In genomic region chr6:170445487-170445886, GRCh38 we compare ENCODE assay signal across 19 cellular contexts.
A peak's percentile ranks its signal among the peaks of the same experiment; 100 is the strongest.
DNase-seq lines count a peak whose midpoint lies in the region; ATAC-seq and TF ChIP-seq lines count a peak whose summit lies in the region.
"Had no signal": no experiment of that assay in that cellular context is flagged by ENCODE, and none has a peak within 500 bp of the region (broad histone marks: within the 10 kb centered on the region; RNA-seq: fewer than 3 reads in every experiment).

No MANE protein-coding gene starts in this region.

- H3K9me3 ChIP-seq in neural progenitor cell (ENCODE audit: low read depth), result no peaks in the 10 kb centered on the region
- H3K9me3 ChIP-seq: vagina had no signal

- H3K9me3 Mint-ChIP-seq in chondrocyte (ENCODE audit: low read depth), result no peaks in the 10 kb centered on the region
- peaks cover 13% of the 10 kb centered on the region for H3K9me3 Mint-ChIP-seq in neural progenitor cell
- no peaks in the 10 kb centered on the region for H3K9me3 Mint-ChIP-seq in type B pancreatic cell
- H3K9me3 Mint-ChIP-seq: activated CD4-positive, alpha-beta T cell treated with anti-CD3 and anti-CD28 coated beads, Interleukin-2, amount 10 ng/mL, durations not matched to agents 24 days and 14 days had no signal

- H3K27me3 ChIP-seq in neural progenitor cell, result no peaks in the 10 kb centered on the region
- H3K27me3 ChIP-seq: cardiac muscle cell, vagina had no signal

- DNase-seq in activated effector memory CD4-positive, alpha-beta T cell treated with anti-CD3 and anti-CD28 coated beads, Interleukin-2, amount 50 U/mL, for 16 hours, result peak; percentile 49
- DNase-seq in activated effector memory CD4-positive, alpha-beta T cell treated with Interleukin-2 at 50 U/mL for 16 hours, result no peak
- DNase-seq in chondrocyte (ENCODE audit: low spot score) (peak; percentile 72), neural progenitor cell (ENCODE audit: low spot score) (no peak), type B pancreatic cell (ENCODE audit: extremely low spot score, unreplicated experiment) (peak; percentile 36)
- DNase-seq in stimulated activated CD8-positive, alpha-beta memory T cell treated with anti-CD3 and anti-CD28 coated beads, Interleukin-4, amount 100 ng/mL, for 48 hours, result no peak
- DNase-seq: activated CD4-positive, alpha-beta T cell treated with anti-CD3 and anti-CD28 coated beads, Interleukin-2, amount 10 ng/mL, durations not matched to agents 24 days and 14 days; amniotic stem cell; mesendoderm; NCI-H1417; OCI-M1; SIG-M5; substantia nigra had no signal

- H3K4me3 ChIP-seq in neural progenitor cell, result no peak overlapping the region
- H3K4me3 ChIP-seq: cardiac muscle cell, vagina had no signal

- no peaks in the 10 kb centered on the region for H4K20me1 ChIP-seq in neural progenitor cell (ENCODE audit: low read depth)

- H2AFZ ChIP-seq in neural progenitor cell (replicated peaks), result no peak overlapping the region

- no peaks in the 10 kb centered on the region for H3K36me3 Mint-ChIP-seq in chondrocyte (ENCODE audit: low read depth)
- peaks cover 2% of the 10 kb centered on the region for H3K36me3 Mint-ChIP-seq in neural progenitor cell
- no peaks in the 10 kb centered on the region for H3K36me3 Mint-ChIP-seq in type B pancreatic cell

- H3K9ac ChIP-seq in neural progenitor cell, result no peak overlapping the region

- H3K4me1 Mint-ChIP-seq in chondrocyte (ENCODE audit: low read depth) (peaks cover 11% of the 10 kb centered on the region), neural progenitor cell (peaks cover 53% of the 10 kb centered on the region), type B pancreatic cell (ENCODE audit: unreplicated experiment) (peaks cover 19% of the 10 kb centered on the region)
- H3K4me1 Mint-ChIP-seq: activated CD4-positive, alpha-beta T cell treated with anti-CD3 and anti-CD28 coated beads, Interleukin-2, amount 10 ng/mL, durations not matched to agents 24 days and 14 days had no signal

- no peak for TF ChIP-seq CTCF in chondrocyte (IDR thresholded peaks at IDR 0.05)
- no peak for TF ChIP-seq CTCF in neural progenitor cell (IDR thresholded peaks at IDR 0.05)
- TF ChIP-seq CTCF in type B pancreatic cell (conservative IDR thresholded peaks at IDR 0.05), result no peak

- no peaks in the 10 kb centered on the region for H3K36me3 ChIP-seq in neural progenitor cell
- H3K36me3 ChIP-seq: cardiac muscle cell, vagina had no signal

- H3K27ac ChIP-seq in neural progenitor cell, result no peak overlapping the region
- H3K27ac ChIP-seq: C4-2B, cardiac muscle cell, vagina had no signal

- H3K27ac Mint-ChIP-seq in chondrocyte (ENCODE audit: unreplicated experiment) (no peak overlapping the region), neural progenitor cell (peak overlapping the region; percentile 86), type B pancreatic cell (no peak overlapping the region)
- H3K27ac Mint-ChIP-seq: activated CD4-positive, alpha-beta T cell treated with anti-CD3 and anti-CD28 coated beads, Interleukin-2, amount 10 ng/mL, durations not matched to agents 24 days and 14 days had no signal

- no peak overlapping the region for H3K4me2 ChIP-seq in neural progenitor cell

- H3K79me2 ChIP-seq in neural progenitor cell (ENCODE audit: low read depth), result no peaks in the 10 kb centered on the region

- H3K27me3 Mint-ChIP-seq in chondrocyte (ENCODE audit: low read depth) (no peaks in the 10 kb centered on the region), neural progenitor cell (ENCODE audit: insufficient read depth, low read depth) (peaks cover 15% of the 10 kb centered on the region), type B pancreatic cell (peaks cover 2% of the 10 kb centered on the region)
- H3K27me3 Mint-ChIP-seq: activated CD4-positive, alpha-beta T cell treated with anti-CD3 and anti-CD28 coated beads, Interleukin-2, amount 10 ng/mL, durations not matched to agents 24 days and 14 days had no signal

- H3K4me1 ChIP-seq in neural progenitor cell, result peaks cover 10% of the 10 kb centered on the region

- H3F3A ChIP-seq in neural progenitor cell (ENCODE audit: low read depth), result no peaks in the 10 kb centered on the region

- H3K4me3 Mint-ChIP-seq in chondrocyte (ENCODE audit: unreplicated experiment) (no peak overlapping the region), neural progenitor cell (peak overlapping the region; percentile 43), type B pancreatic cell (no peak overlapping the region)
- H3K4me3 Mint-ChIP-seq: activated CD4-positive, alpha-beta T cell treated with anti-CD3 and anti-CD28 coated beads, Interleukin-2, amount 10 ng/mL, durations not matched to agents 24 days and 14 days had no signal

- ATAC-seq in GM21360 (IDR thresholded peaks at IDR 0.05; ENCODE audit: unreplicated experiment) (no peak), HG03520 (IDR thresholded peaks at IDR 0.05; ENCODE audit: unreplicated experiment) (no peak)
- ATAC-seq: HCT116 had no signal

Comparison
In these comparisons a context has a peak if more than half of its experiments do, and no peak if none do; other contexts are left out.
1. DNase-seq: peak in activated effector memory CD4-positive, alpha-beta T cell treated with anti-CD3 and anti-CD28 coated beads, Interleukin-2, amount 50 U/mL, for 16 hours (single experiment), chondrocyte (single experiment) and type B pancreatic cell (single experiment); none in activated effector memory CD4-positive, alpha-beta T cell treated with Interleukin-2 at 50 U/mL for 16 hours (single experiment), neural progenitor cell (single experiment) and stimulated activated CD8-positive, alpha-beta memory T cell treated with anti-CD3 and anti-CD28 coated beads, Interleukin-4, amount 100 ng/mL, for 48 hours (single experiment).